24 cellular contexts compared by ENCODE assay signal in genomic region chr10:60877777-60878120, GRCh38.
"Had no signal": no experiment of that assay in that cellular context is flagged by ENCODE, and none has a peak within 500 bp of the region (broad histone marks: within the 10 kb centered on the region; RNA-seq: fewer than 3 reads in every experiment).

No MANE protein-coding gene starts in this region.

- H3K9me3 Mint-ChIP-seq: activated CD4-positive, alpha-beta memory T cell treated with anti-CD3 and anti-CD28 coated beads for 36 hours; activated naive CD4-positive, alpha-beta T cell treated with anti-CD3 and anti-CD28 coated beads for 36 hours; activated T-helper 1 cell treated with anti-CD3 and anti-CD28 coated beads, Interleukin-12 subunit alpha, Interleukin-12 subunit beta, Interleukin-2, Interleukin-4 antibody, amounts not matched to agents 30 ng/mL and 10 ng/mL and 1 ng/mL, durations not matched to agents 14 hours and 24 hours and 36 hours; nephron; stimulated activated effector memory CD8-positive, alpha-beta T cell treated with anti-CD3 and anti-CD28 coated beads, Interleukin-12 subunit alpha, Interleukin-12 subunit beta, amount 100 ng/mL, for 72 hours; stimulated activated naive CD8-positive, alpha-beta T cell treated with anti-CD3 and anti-CD28 coated beads, Interleukin-15, amount 100 ng/mL, for 72 hours; type B pancreatic cell had no signal

- H3K4me1 ChIP-seq: uterus had no signal

- H3K27ac ChIP-seq: brain microvascular endothelial cell, uterus, VCaP had no signal

- ATAC-seq: left ventricle myocardium superior; mucosa of descending colon; sciatic nerve; stimulated activated effector memory CD8-positive, alpha-beta T cell treated with anti-CD3 and anti-CD28 coated beads, Interleukin-12 subunit alpha, Interleukin-12 subunit beta, amount 100 ng/mL, for 72 hours; stimulated activated naive CD8-positive, alpha-beta T cell treated with anti-CD3 and anti-CD28 coated beads, Interleukin-15, amount 100 ng/mL, for 72 hours had no signal

- H3K36me3 ChIP-seq: brain microvascular endothelial cell, uterus had no signal

- H3K9me3 ChIP-seq: mucosa of descending colon, uterus had no signal

- H3K27me3 Mint-ChIP-seq: stimulated activated naive CD8-positive, alpha-beta T cell treated with anti-CD3 and anti-CD28 coated beads, Interleukin-15, amount 100 ng/mL, for 72 hours; type B pancreatic cell had no signal

- H3K4me3 Mint-ChIP-seq: activated CD4-positive, alpha-beta memory T cell treated with anti-CD3 and anti-CD28 coated beads for 36 hours; activated naive CD4-positive, alpha-beta T cell treated with anti-CD3 and anti-CD28 coated beads for 36 hours; activated T-helper 1 cell treated with anti-CD3 and anti-CD28 coated beads, Interleukin-12 subunit alpha, Interleukin-12 subunit beta, Interleukin-2, Interleukin-4 antibody, amounts not matched to agents 30 ng/mL and 10 ng/mL and 1 ng/mL, durations not matched to agents 14 hours and 24 hours and 36 hours; nephron; stimulated activated effector memory CD8-positive, alpha-beta T cell treated with anti-CD3 and anti-CD28 coated beads, Interleukin-12 subunit alpha, Interleukin-12 subunit beta, amount 100 ng/mL, for 72 hours; stimulated activated naive CD8-positive, alpha-beta T cell treated with anti-CD3 and anti-CD28 coated beads, Interleukin-15, amount 100 ng/mL, for 72 hours; type B pancreatic cell had no signal

- H3K27ac Mint-ChIP-seq: activated CD4-positive, alpha-beta memory T cell treated with anti-CD3 and anti-CD28 coated beads for 36 hours; activated naive CD4-positive, alpha-beta T cell treated with anti-CD3 and anti-CD28 coated beads for 36 hours; activated T-helper 1 cell treated with anti-CD3 and anti-CD28 coated beads, Interleukin-12 subunit alpha, Interleukin-12 subunit beta, Interleukin-2, Interleukin-4 antibody, amounts not matched to agents 30 ng/mL and 10 ng/mL and 1 ng/mL, durations not matched to agents 14 hours and 24 hours and 36 hours; nephron; stimulated activated effector memory CD8-positive, alpha-beta T cell treated with anti-CD3 and anti-CD28 coated beads, Interleukin-12 subunit alpha, Interleukin-12 subunit beta, amount 100 ng/mL, for 72 hours; stimulated activated naive CD8-positive, alpha-beta T cell treated with anti-CD3 and anti-CD28 coated beads, Interleukin-15, amount 100 ng/mL, for 72 hours; type B pancreatic cell had no signal

- H3K36me3 Mint-ChIP-seq: activated CD4-positive, alpha-beta memory T cell treated with anti-CD3 and anti-CD28 coated beads for 36 hours; stimulated activated effector memory CD8-positive, alpha-beta T cell treated with anti-CD3 and anti-CD28 coated beads, Interleukin-12 subunit alpha, Interleukin-12 subunit beta, amount 100 ng/mL, for 72 hours had no signal

- H3K27me3 ChIP-seq: brain microvascular endothelial cell, uterus had no signal

- H3K4me3 ChIP-seq: mucosa of descending colon, uterus had no signal

- DNase-seq: activated CD4-positive, alpha-beta memory T cell treated with anti-CD3 and anti-CD28 coated beads for 36 hours; activated CD4-positive, alpha-beta T cell treated with anti-CD3 and anti-CD28 coated beads for 4 hours; activated CD8-positive, alpha-beta memory T cell treated with anti-CD3 and anti-CD28 coated beads, Interleukin-2, amount 50 U/mL, for 4 hours; activated effector memory CD4-positive, alpha-beta T cell treated with anti-CD3 and anti-CD28 coated beads, Interleukin-2, amount 50 U/mL, for 16 hours; activated naive CD4-positive, alpha-beta T cell treated with anti-CD3 and anti-CD28 coated beads for 36 hours; activated T-cell treated with anti-CD3 and anti-CD28 coated beads, Interleukin-2, amount 50 U/mL, for 1 hour; amniotic stem cell; brain microvascular endothelial cell; central memory CD4-positive, alpha-beta T cell; left ventricle myocardium superior; mucosa of descending colon; retina; small intestine; stimulated activated CD4-positive, alpha-beta T cell treated with anti-CD3 and anti-CD28 coated beads, Interleukin-4, amount 100 ng/mL, for 24 hours; stimulated activated naive CD8-positive, alpha-beta T cell treated with anti-CD3 and anti-CD28 coated beads, Interleukin-15, amount 100 ng/mL, for 72 hours; substantia nigra; T-helper 9 cell; uterus had no signal

- H3K4me1 Mint-ChIP-seq: nephron; stimulated activated effector memory CD8-positive, alpha-beta T cell treated with anti-CD3 and anti-CD28 coated beads, Interleukin-12 subunit alpha, Interleukin-12 subunit beta, amount 100 ng/mL, for 72 hours; stimulated activated naive CD8-positive, alpha-beta T cell treated with anti-CD3 and anti-CD28 coated beads, Interleukin-15, amount 100 ng/mL, for 72 hours had no signal
